Comparison of ENCODE assay signal across 9 cellular contexts in the genomic region with DNA sequence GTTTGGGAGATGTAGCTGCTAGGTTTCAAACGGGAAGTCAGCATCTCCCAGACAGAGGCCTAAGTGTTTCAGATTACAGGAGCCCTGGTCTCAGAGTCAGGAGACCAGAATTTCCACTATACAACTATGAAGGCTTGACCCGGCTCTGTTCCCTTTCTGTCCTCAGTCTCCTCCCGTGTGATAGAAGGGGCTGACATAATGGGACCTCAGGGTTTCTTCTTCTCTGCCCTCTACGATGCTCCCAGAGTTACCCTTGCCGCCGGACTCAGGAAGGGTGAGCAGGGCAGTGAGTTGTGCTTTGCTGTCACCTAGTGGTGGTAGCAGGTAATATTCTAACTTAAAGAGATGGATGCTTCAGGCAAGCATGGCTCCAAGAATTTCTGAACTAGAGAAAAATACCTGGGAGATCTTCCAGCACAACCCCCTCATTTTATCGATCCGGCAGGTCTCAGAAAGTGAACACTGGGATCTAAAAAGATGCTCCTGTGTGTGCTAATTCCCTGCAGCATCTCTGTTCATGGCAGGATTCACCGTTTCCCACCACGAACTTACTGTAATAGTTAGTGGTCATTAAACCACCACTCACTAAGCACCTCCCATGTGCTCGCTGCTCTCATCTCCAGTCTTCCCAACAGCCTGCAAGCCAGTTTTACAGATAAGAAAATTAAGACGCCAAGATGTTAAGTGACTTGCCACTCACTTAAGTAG.
DNase-seq lines count a peak whose midpoint lies in the region; ATAC-seq and TF ChIP-seq lines count a peak whose summit lies in the region.
"Had no signal": no experiment of that assay in that cellular context is flagged by ENCODE, and none has a peak within 500 bp of the region (broad histone marks: within the 10 kb centered on the region; RNA-seq: fewer than 3 reads in every experiment).

No MANE protein-coding gene starts in this region.

- no peak overlapping the region for H3K4me3 Mint-ChIP-seq in activated CD4-positive, alpha-beta memory T cell treated with anti-CD3 and anti-CD28 coated beads for 36 hours
- H3K4me3 Mint-ChIP-seq: activated naive CD4-positive, alpha-beta T cell treated with anti-CD3 and anti-CD28 coated beads, Interleukin-2, amount 50 U/mL, for 24 hours had no signal

- DNase-seq in NCI-H526 treated with DMSO at 0.1 percent for 48 hours (lab: John Stamatoyannopoulos, UW) (peak; percentile 45), epidermal melanocyte (ENCODE audit: insufficient read length, low spot score) (peak; percentile 68), myocyte (ENCODE audit: low read depth) (peak; percentile 75), stromal cell of bone marrow (ENCODE audit: low read depth) (peak; percentile 48), NK-92 (lab: John Stamatoyannopoulos, UW; ENCODE audit: unreplicated experiment) (no peak)
- DNase-seq in activated CD4-positive, alpha-beta memory T cell treated with anti-CD3 and anti-CD28 coated beads for 36 hours: peak; percentile 58

- H3K36me3 ChIP-seq in DOHH2 (ENCODE audit: control insufficient read depth, low read length): no peaks in the 10 kb centered on the region

- peak; percentile 79 for TF ChIP-seq CTCF in DOHH2 (IDR thresholded peaks at IDR 0.05; ENCODE audit: low read depth, low read length, poor library complexity, severe bottlenecking)

- H4K20me1 ChIP-seq in DOHH2 (ENCODE audit: control insufficient read depth, insufficient read depth, low read depth, low read length): no peaks in the 10 kb centered on the region

- CTCF ChIA-PET in activated CD4-positive, alpha-beta memory T cell treated with anti-CD3 and anti-CD28 coated beads for 36 hours (lab: Charles Lee): interaction anchor here (0.6 to 12.9 kb wide), 14 partner anchors 7 to 1183 kb away, joined by 3 to 285 read pairs (median 4); no protein-coding TSS in a partner anchor

- no peaks in the 10 kb centered on the region for H3K4me1 ChIP-seq in DOHH2 (ENCODE audit: control insufficient read depth, low read length)

- H3F3A ChIP-seq in DOHH2 (ENCODE audit: control insufficient read depth, insufficient read depth): no peaks in the 10 kb centered on the region

- H3K27me3 ChIP-seq in DOHH2 (ENCODE audit: control insufficient read depth, low read length): no peaks in the 10 kb centered on the region

- no peak overlapping the region for H3K4me2 ChIP-seq in DOHH2 (ENCODE audit: low read length)

- no peaks in the 10 kb centered on the region for H3K9me3 Mint-ChIP-seq in activated CD4-positive, alpha-beta memory T cell treated with anti-CD3 and anti-CD28 coated beads for 36 hours
- H3K9me3 Mint-ChIP-seq: activated naive CD4-positive, alpha-beta T cell treated with anti-CD3 and anti-CD28 coated beads, Interleukin-2, amount 50 U/mL, for 24 hours had no signal

- H3K4me3 ChIP-seq in DOHH2 (ENCODE audit: low read length): no peak overlapping the region

- H3K27me3 Mint-ChIP-seq in activated CD4-positive, alpha-beta memory T cell treated with anti-CD3 and anti-CD28 coated beads for 36 hours: no peaks in the 10 kb centered on the region
- H3K27me3 Mint-ChIP-seq: activated naive CD4-positive, alpha-beta T cell treated with anti-CD3 and anti-CD28 coated beads, Interleukin-2, amount 50 U/mL, for 24 hours had no signal

- no peaks in the 10 kb centered on the region for H3K9me2 ChIP-seq in DOHH2 (replicated peaks; ENCODE audit: control insufficient read depth, low read length)

- no peaks in the 10 kb centered on the region for H3K79me2 ChIP-seq in DOHH2 (ENCODE audit: control insufficient read depth, low read length)

- H3K27ac ChIP-seq in DOHH2 (ENCODE audit: low read depth, low read length): no peak overlapping the region

- peak; percentile 50 for ATAC-seq in HG02759 (IDR thresholded peaks at IDR 0.05; ENCODE audit: unreplicated experiment)

- POLR2A ChIA-PET in activated CD4-positive, alpha-beta memory T cell treated with anti-CD3 and anti-CD28 coated beads for 36 hours (lab: Charles Lee): no interaction called here

- no peak overlapping the region for H3K27ac Mint-ChIP-seq in activated CD4-positive, alpha-beta memory T cell treated with anti-CD3 and anti-CD28 coated beads for 36 hours
- H3K27ac Mint-ChIP-seq: activated naive CD4-positive, alpha-beta T cell treated with anti-CD3 and anti-CD28 coated beads, Interleukin-2, amount 50 U/mL, for 24 hours had no signal

- H3K36me3 Mint-ChIP-seq in activated CD4-positive, alpha-beta memory T cell treated with anti-CD3 and anti-CD28 coated beads for 36 hours: no peaks in the 10 kb centered on the region
- H3K36me3 Mint-ChIP-seq: activated naive CD4-positive, alpha-beta T cell treated with anti-CD3 and anti-CD28 coated beads, Interleukin-2, amount 50 U/mL, for 24 hours had no signal

- no peaks in the 10 kb centered on the region for H3K9me3 ChIP-seq in DOHH2 (ENCODE audit: control insufficient read depth, insufficient read depth, low read length)

- H3K4me1 Mint-ChIP-seq in activated CD4-positive, alpha-beta memory T cell treated with anti-CD3 and anti-CD28 coated beads for 36 hours (ENCODE audit: low read depth): no peaks in the 10 kb centered on the region
- H3K4me1 Mint-ChIP-seq: activated naive CD4-positive, alpha-beta T cell treated with anti-CD3 and anti-CD28 coated beads, Interleukin-2, amount 50 U/mL, for 24 hours had no signal

- intact Hi-C loops in activated CD4-positive, alpha-beta memory T cell treated with anti-CD3 and anti-CD28 coated beads for 36 hours (cut with micrococcal nuclease): no loop called here
